20 cellular contexts compared by ENCODE assay signal in the genomic region with DNA sequence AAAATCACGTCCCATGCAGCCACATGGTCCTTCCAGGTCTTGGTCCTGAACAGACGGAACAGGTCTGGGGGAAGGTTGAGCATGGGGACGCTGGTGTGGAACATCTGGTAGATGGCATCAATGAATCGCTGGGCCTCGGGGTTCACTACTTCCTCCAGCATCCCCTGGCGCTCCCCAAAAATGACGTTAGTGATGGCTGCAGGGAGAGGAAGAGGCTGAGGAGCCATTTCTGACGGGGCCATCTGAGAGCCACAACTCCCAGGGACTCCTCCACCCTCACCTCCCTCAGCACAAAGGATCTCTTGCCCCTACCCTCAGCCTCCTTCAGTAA. TPM values are rescaled to one million over a fixed set of nuclear protein-coding genes. Genes with fewer than 3 reads are reported as not detected.
DNase-seq lines count a peak whose midpoint lies in the region; ATAC-seq and TF ChIP-seq lines count a peak whose summit lies in the region.
"Had no signal": no experiment of that assay in that cellular context is flagged by ENCODE, and none has a peak within 500 bp of the region (broad histone marks: within the 10 kb centered on the region; RNA-seq: fewer than 3 reads in every experiment).

No MANE protein-coding gene starts in this region.

- intact Hi-C loops in IMR-90 (cut with micrococcal nuclease) (no loop called here), posterior vena cava (cut with DNase I) (no loop called here), lower leg skin (cut with DNase I; ENCODE audit: low total_unique reads) (no loop called here)

- H4K91ac ChIP-seq in IMR-90 (ENCODE audit: insufficient read depth, low read depth, low read length): no peak overlapping the region

- no peak overlapping the region for H2BK15ac ChIP-seq in IMR-90 (ENCODE audit: low read depth, low read length)

- DNase-seq in IMR-90 (no peak), coronary artery (ENCODE audit: low spot score) (peak; percentile 40), posterior vena cava (ENCODE audit: low spot score) (peak; percentile 35), KBM-7 (no peak), lower leg skin (ENCODE audit: low spot score in 2 of 2) (no peak), NCI-H187 (lab: John Stamatoyannopoulos, UW) (no peak)
- DNase-seq: Caco-2; CD4-positive, CD25-positive, alpha-beta regulatory T cell; CD8-positive, alpha-beta T cell; DMS153; DMS79; EL; GDM1; HFFc6 had no signal

- no peak overlapping the region for H3K4me2 ChIP-seq in IMR-90 (ENCODE audit: low read depth, low read length)
- H3K4me2 ChIP-seq: GM23338 had no signal

- no peak overlapping the region for H3K4me3 ChIP-seq in IMR-90 (ENCODE audit: insufficient read depth, low read depth, low read length)
- H3K4me3 ChIP-seq in coronary artery: no peak overlapping the region
- no peak overlapping the region for H3K4me3 ChIP-seq in lower leg skin (ENCODE audit: low read depth, poor library complexity, severe bottlenecking)
- H3K4me3 ChIP-seq: GM12878, GM23338, HAP-1 had no signal

- H2AFZ ChIP-seq in IMR-90 (replicated peaks; ENCODE audit: low read length, poor library complexity): peak overlapping the region; percentile 32
- H2AFZ ChIP-seq: GM23338 had no signal

- no peak overlapping the region for H2BK20ac ChIP-seq in IMR-90 (ENCODE audit: low read depth, low read length)

- H3K27me3 ChIP-seq in IMR-90 (ENCODE audit: control insufficient read depth, insufficient read depth, low read length): peaks cover 22% of the 10 kb centered on the region

- no peaks in the 10 kb centered on the region for H3K36me3 ChIP-seq in IMR-90 (ENCODE audit: control insufficient read depth, insufficient read depth, low read length)
- H3K36me3 ChIP-seq: HAP-1 had no signal

- dilution Hi-C loops in IMR-90 (cut with HindIII; ENCODE audit: low sequenced_read_pairs, unreplicated experiment): no loop called here

- peak overlapping the region; percentile 16 for H2AK9ac ChIP-seq in IMR-90 (replicated peaks; ENCODE audit: low read depth, low read length, poor library complexity)

- ATAC-seq in IMR-90 (ENCODE audit: low read depth): no peak
- ATAC-seq: CD8-positive, alpha-beta T cell; GM12878; GM23338 had no signal

- no peak overlapping the region for H3K4ac ChIP-seq in IMR-90 (ENCODE audit: low read depth, low read length)

- H3K9ac ChIP-seq in IMR-90 (ENCODE audit: low read depth, low read length): no peak overlapping the region

- H3K9me3 ChIP-seq in IMR-90 (ENCODE audit: control insufficient read depth, insufficient read depth, low read length): no peaks in the 10 kb centered on the region
- H3K9me3 ChIP-seq: Caco-2, HAP-1 had no signal

- no peak overlapping the region for H3K23ac ChIP-seq in IMR-90 (ENCODE audit: low read depth, low read length)

- no peak for TF ChIP-seq RAD21 in IMR-90 (IDR thresholded peaks at IDR 0.05; ENCODE audit: low read length)

- no peak overlapping the region for H2BK5ac ChIP-seq in IMR-90 (ENCODE audit: low read depth, low read length, poor library complexity, severe bottlenecking)

- no peak overlapping the region for H3K56ac ChIP-seq in IMR-90 (ENCODE audit: extremely low read depth, insufficient read depth, low read length)

- no peak overlapping the region for H2AK5ac ChIP-seq in IMR-90 (ENCODE audit: low read depth, low read length)

- TF ChIP-seq POLR2A in IMR-90 (IDR thresholded peaks at IDR 0.05; ENCODE audit: low read depth, low read length) (no peak), lower leg skin (IDR thresholded peaks at IDR 0.05) (no peak)

- H4K8ac ChIP-seq in IMR-90 (ENCODE audit: low read depth in 2 of 2, low read length in 2 of 2): no peak overlapping the region

- CTCF ChIA-PET in IMR-90 (lab: Yijun Ruan, JAX): no interaction called here

- no peaks in the 10 kb centered on the region for H3K79me1 ChIP-seq in IMR-90 (ENCODE audit: low read depth in 1 of 2, low read length in 2 of 2)

- no TSS peak for BruUV-seq in IMR-90 (replicated peaks; lab: Mats Ljungman, UMichigan)

- H4K20me1 ChIP-seq in IMR-90 (ENCODE audit: insufficient read depth, low read length): no peaks in the 10 kb centered on the region

- H3K4me1 ChIP-seq in IMR-90 (ENCODE audit: control insufficient read depth, insufficient read depth, low read length): peaks cover 2% of the 10 kb centered on the region; the same call in 1 of the 2 replicates
- H3K4me1 ChIP-seq: HAP-1 had no signal

- WGBS in IMR-90 (ENCODE audit: extremely low coverage in 2 of 2, insufficient read length in 1 of 2), 2 experiments: no CpG with 5 or more reads among the region's 8 CpGs
- 89 to 92% methylated on average over 8 of the region's 8 CpGs for WGBS in lower leg skin, 2 donors

- no peak overlapping the region for H3K27ac ChIP-seq in IMR-90 (ENCODE audit: insufficient read depth, low read length)
- no peak overlapping the region for H3K27ac ChIP-seq in coronary artery
- H3K27ac ChIP-seq: C4-2B had no signal

- no peak for TF ChIP-seq CTCF in IMR-90 (conservative IDR thresholded peaks at IDR 0.05; ENCODE audit: low read depth, low read length)
- TF ChIP-seq CTCF in coronary artery (IDR thresholded peaks at IDR 0.05): no peak
- TF ChIP-seq CTCF in lower leg skin (IDR thresholded peaks at IDR 0.05): no peak

- in situ Hi-C loops in IMR-90 (cut with MboI; ENCODE audit: low sequenced_read_pairs): no loop called here
- in situ Hi-C loops in KBM-7 (cut with MboI; ENCODE audit: low pct_unique_long_range_greater_than_20kb, low sequenced_read_pairs): no loop called here

- POLR2A ChIA-PET in IMR-90 (lab: Charles Lee; ENCODE audit: unreplicated experiment): no interaction called here

- H3K18ac ChIP-seq in IMR-90 (ENCODE audit: low read depth, low read length): no peak overlapping the region

- no peak overlapping the region for H2BK120ac ChIP-seq in IMR-90 (ENCODE audit: low read depth, low read length)

- H3K9me1 ChIP-seq in IMR-90 (ENCODE audit: insufficient read depth, low read length): peaks cover 9% of the 10 kb centered on the region; the same call in 1 of the 2 replicates

- no peak overlapping the region for H3K14ac ChIP-seq in IMR-90 (replicated peaks; ENCODE audit: low read depth, low read length)

- H4K5ac ChIP-seq in IMR-90 (ENCODE audit: low read depth, low read length): no peak overlapping the region

TF ChIP-seq in IMR-90, 13 proteins besides CTCF, POLR2A, EP300 and RAD21:
- no peak for TF ChIP-seq BHLHE40 (IDR thresholded peaks at IDR 0.05; ENCODE audit: low read depth, low read length)
- TF ChIP-seq NFE2L2 (IDR thresholded peaks at IDR 0.05; ENCODE audit: low read depth, low read length): no peak
- no peak for TF ChIP-seq CEBPB (IDR thresholded peaks at IDR 0.05; ENCODE audit: low read depth, low read length)
- TF ChIP-seq RFX5 (IDR thresholded peaks at IDR 0.05; ENCODE audit: low read depth, low read length): no peak
- TF ChIP-seq SMC3 (IDR thresholded peaks at IDR 0.05; ENCODE audit: low read depth, low read length): no peak
- TF ChIP-seq MAZ (IDR thresholded peaks at IDR 0.05; ENCODE audit: borderline replicate concordance, low read depth, low read length): no peak
- TF ChIP-seq, protein P1, sequence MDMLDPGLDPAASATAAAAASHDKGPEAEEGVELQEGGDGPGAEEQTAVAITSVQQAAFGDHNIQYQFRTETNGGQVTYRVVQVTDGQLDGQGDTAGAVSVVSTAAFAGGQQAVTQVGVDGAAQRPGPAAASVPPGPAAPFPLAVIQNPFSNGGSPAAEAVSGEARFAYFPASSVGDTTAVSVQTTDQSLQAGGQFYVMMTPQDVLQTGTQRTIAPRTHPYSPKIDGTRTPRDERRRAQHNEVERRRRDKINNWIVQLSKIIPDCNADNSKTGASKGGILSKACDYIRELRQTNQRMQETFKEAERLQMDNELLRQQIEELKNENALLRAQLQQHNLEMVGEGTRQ (IDR thresholded peaks at IDR 0.05; ENCODE audit: low read depth, low read length): no peak
- no peak for TF ChIP-seq MXI1 (IDR thresholded peaks at IDR 0.05; ENCODE audit: borderline replicate concordance, low read depth, low read length)
- TF ChIP-seq, protein P2, sequence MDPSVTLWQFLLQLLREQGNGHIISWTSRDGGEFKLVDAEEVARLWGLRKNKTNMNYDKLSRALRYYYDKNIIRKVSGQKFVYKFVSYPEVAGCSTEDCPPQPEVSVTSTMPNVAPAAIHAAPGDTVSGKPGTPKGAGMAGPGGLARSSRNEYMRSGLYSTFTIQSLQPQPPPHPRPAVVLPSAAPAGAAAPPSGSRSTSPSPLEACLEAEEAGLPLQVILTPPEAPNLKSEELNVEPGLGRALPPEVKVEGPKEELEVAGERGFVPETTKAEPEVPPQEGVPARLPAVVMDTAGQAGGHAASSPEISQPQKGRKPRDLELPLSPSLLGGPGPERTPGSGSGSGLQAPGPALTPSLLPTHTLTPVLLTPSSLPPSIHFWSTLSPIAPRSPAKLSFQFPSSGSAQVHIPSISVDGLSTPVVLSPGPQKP (IDR thresholded peaks at IDR 0.05; ENCODE audit: borderline replicate concordance, low read depth, low read length): no peak
- TF ChIP-seq CHD1 (IDR thresholded peaks at IDR 0.05; ENCODE audit: low read depth, low read length): no peak
- no peak for TF ChIP-seq FOS (IDR thresholded peaks at IDR 0.05; ENCODE audit: low read depth, low read length)
- TF ChIP-seq RCOR1 (IDR thresholded peaks at IDR 0.05; ENCODE audit: insufficient replicate concordance, low read length): no peak
- no peak for TF ChIP-seq MAFK (IDR thresholded peaks at IDR 0.05; ENCODE audit: low read depth, low read length)

RNA-seq across cellular contexts. Expression of a gene that starts 23.7 kb away (rescaled TPM):
- total RNA-seq in IMR-90 (2012; rRNA removed) (0.18 and 0.28 TPM in 2 replicates), posterior vena cava (1 to 10 TPM in 1 of 2 donors, under 1 TPM in 1; 0.71 to 1.2 TPM), lower leg skin (under 1 TPM in 3 of 4 donors, not detected in 1; 0.34 to 0.75 (median 0.49) TPM)
- polyA plus RNA-seq in IMR-90 (2012; rRNA removed): 0.46 and 0.50 TPM in 2 replicates
- 0.17 and 0.60 TPM in 2 replicates for polyA plus RNA-seq in IMR-90 (2012; cell fraction: cytosol; rRNA removed)
- 0.23 and 0.26 TPM in 2 replicates for polyA plus RNA-seq in IMR-90 (2012; cell fraction: nucleus; rRNA removed; ENCODE audit: low replicate concordance)
- total RNA-seq: A673; Caco-2; CD4-positive, CD25-positive, alpha-beta regulatory T cell; CD8-positive, alpha-beta T cell; H4 had no signal
- polyA plus RNA-seq: CD4-positive, CD25-positive, alpha-beta regulatory T cell had no signal

Comparison
In these comparisons a context has a peak if more than half of its experiments do, and no peak if none do; other contexts are left out.
1. DNase-seq: peak in coronary artery (single experiment) and posterior vena cava (single experiment); none in IMR-90 (single experiment), KBM-7 (single experiment), lower leg skin (0 of 2) and NCI-H187 (0 of 2).